Comparison of ENCODE assay signal across 11 cellular contexts in genomic region chr7:42494199-42494710, GRCh38.
A peak's percentile ranks its signal among the peaks of the same experiment; 100 is the strongest.
DNase-seq lines count a peak whose midpoint lies in the region; ATAC-seq and TF ChIP-seq lines count a peak whose summit lies in the region.
"Had no signal": no experiment of that assay in that cellular context is flagged by ENCODE, and none has a peak within 500 bp of the region (broad histone marks: within the 10 kb centered on the region; RNA-seq: fewer than 3 reads in every experiment).

No MANE protein-coding gene starts in this region.

- no peaks in the 10 kb centered on the region for H3K9me3 ChIP-seq in Caco-2

- H3K27me3 Mint-ChIP-seq in Caco-2 (ENCODE audit: insufficient read depth, unreplicated experiment), result peaks cover 8% of the 10 kb centered on the region
- peaks cover 13% of the 10 kb centered on the region for H3K27me3 Mint-ChIP-seq in WTC11 (ENCODE audit: low read depth)
- peaks cover 61% of the 10 kb centered on the region for H3K27me3 Mint-ChIP-seq in progenitor cell of endocrine pancreas

- DNase-seq in Caco-2, result no peak
- DNase-seq in WTC11 (ENCODE audit: low spot score), result no peak
- no peak for DNase-seq in foreskin keratinocyte
- no peak for DNase-seq in progenitor cell of endocrine pancreas (ENCODE audit: low spot score, unreplicated experiment)
- no peak for DNase-seq in NCI-H1105 treated with DMSO at 0.1 percent for 48 hours (lab: John Stamatoyannopoulos, UW)
- DNase-seq: natural killer cell, NCI-H1092 had no signal

- no peaks in the 10 kb centered on the region for H3K36me3 ChIP-seq in Caco-2 (ENCODE audit: control insufficient read depth, insufficient read depth, low read length)

- H3K36me3 Mint-ChIP-seq in Caco-2 (ENCODE audit: insufficient read depth, unreplicated experiment) (no peaks in the 10 kb centered on the region), WTC11 (no peaks in the 10 kb centered on the region), progenitor cell of endocrine pancreas (ENCODE audit: insufficient read depth) (no peaks in the 10 kb centered on the region)
- H3K36me3 Mint-ChIP-seq: natural killer cell had no signal

- no peaks in the 10 kb centered on the region for H3K4me1 ChIP-seq in Caco-2
- peaks cover 20% of the 10 kb centered on the region for H3K4me1 ChIP-seq in foreskin keratinocyte

- no peaks in the 10 kb centered on the region for H3K4me1 Mint-ChIP-seq in Caco-2 (ENCODE audit: low read depth, unreplicated experiment)
- peaks cover 23% of the 10 kb centered on the region for H3K4me1 Mint-ChIP-seq in WTC11
- H3K4me1 Mint-ChIP-seq in progenitor cell of endocrine pancreas (ENCODE audit: low read depth), result peaks cover 6% of the 10 kb centered on the region
- H3K4me1 Mint-ChIP-seq: natural killer cell had no signal

- H3K4me3 Mint-ChIP-seq in Caco-2 (ENCODE audit: unreplicated experiment), result peak overlapping the region; percentile 49
- peak overlapping the region; percentile 76 for H3K4me3 Mint-ChIP-seq in WTC11
- peak overlapping the region; percentile 56 for H3K4me3 Mint-ChIP-seq in progenitor cell of endocrine pancreas (ENCODE audit: low read depth)
- H3K4me3 Mint-ChIP-seq: natural killer cell had no signal

- no peak for ATAC-seq in WTC11
- ATAC-seq in foreskin keratinocyte, result peak; percentile 32
- no peak for ATAC-seq in HG03097 (IDR thresholded peaks at IDR 0.05; ENCODE audit: low FRiP score, unreplicated experiment)
- no peak for ATAC-seq in HG03095 (IDR thresholded peaks at IDR 0.05; ENCODE audit: unreplicated experiment)
- ATAC-seq in GM19452 (IDR thresholded peaks at IDR 0.05; ENCODE audit: unreplicated experiment), result no peak
- ATAC-seq: natural killer cell had no signal

- no TSS peak for BruUV-seq in Caco-2 (replicated peaks; lab: Mats Ljungman, UMichigan)

- H3K27ac ChIP-seq in foreskin keratinocyte, result no peak overlapping the region
- H3K27ac ChIP-seq: HL-60 had no signal

- H3K27ac Mint-ChIP-seq in Caco-2 (ENCODE audit: unreplicated experiment), result no peak overlapping the region
- peak overlapping the region; percentile 44; the same call in 1 of the 2 replicates for H3K27ac Mint-ChIP-seq in WTC11
- no peak overlapping the region for H3K27ac Mint-ChIP-seq in progenitor cell of endocrine pancreas
- H3K27ac Mint-ChIP-seq: natural killer cell had no signal

- H3K9me3 Mint-ChIP-seq in Caco-2 (ENCODE audit: unreplicated experiment), result no peaks in the 10 kb centered on the region
- H3K9me3 Mint-ChIP-seq in WTC11, result no peaks in the 10 kb centered on the region
- H3K9me3 Mint-ChIP-seq in progenitor cell of endocrine pancreas (ENCODE audit: low read depth), result no peaks in the 10 kb centered on the region
- H3K9me3 Mint-ChIP-seq: natural killer cell had no signal

- TF ChIP-seq CTCF in Caco-2 (IDR thresholded peaks at IDR 0.05; ENCODE audit: insufficient read depth in 1 of 2, low read depth in 1 of 2, low read length in 1 of 2, severe bottlenecking in 1 of 2, unreplicated experiment in 1 of 2) (no peak), WTC11 (IDR thresholded peaks at IDR 0.05) (no peak), foreskin keratinocyte (conservative IDR thresholded peaks at IDR 0.05) (no peak), progenitor cell of endocrine pancreas (IDR thresholded peaks at IDR 0.05; ENCODE audit: unreplicated experiment) (no peak)

- H3K4me3 ChIP-seq in Caco-2 (ENCODE audit: low read depth, low read length), result no peak overlapping the region

- POLR2A ChIA-PET in Caco-2 (lab: Charles Lee), result no interaction called here
- POLR2A ChIA-PET in WTC11 (lab: Charles Lee), result no interaction called here

- intact Hi-C loops in Caco-2 (cut with micrococcal nuclease; ENCODE audit: unreplicated experiment), result no loop called here

- no peaks in the 10 kb centered on the region for H3K27me3 ChIP-seq in Caco-2 (replicated peaks; ENCODE audit: control insufficient read depth, insufficient read depth, low read length)
- no peaks in the 10 kb centered on the region for H3K27me3 ChIP-seq in foreskin keratinocyte

- CTCF ChIA-PET in Caco-2 (lab: Charles Lee) (no interaction called here), WTC11 (lab: Charles Lee) (interaction anchor here (1.0 to 2.0 kb wide), 6 partner anchors 12 to 554 kb away, joined by 3 to 7 read pairs (median 4); no protein-coding TSS in a partner anchor)

TF ChIP-seq in WTC11, 78 proteins besides CTCF, POLR2A, EP300 and RAD21 (continues in another document):
- no peak for TF ChIP-seq NR3C1 (CRISPR knock-in tag; conservative IDR thresholded peaks at IDR 0.05; ENCODE audit: low read depth)
- TF ChIP-seq, protein P1, sequence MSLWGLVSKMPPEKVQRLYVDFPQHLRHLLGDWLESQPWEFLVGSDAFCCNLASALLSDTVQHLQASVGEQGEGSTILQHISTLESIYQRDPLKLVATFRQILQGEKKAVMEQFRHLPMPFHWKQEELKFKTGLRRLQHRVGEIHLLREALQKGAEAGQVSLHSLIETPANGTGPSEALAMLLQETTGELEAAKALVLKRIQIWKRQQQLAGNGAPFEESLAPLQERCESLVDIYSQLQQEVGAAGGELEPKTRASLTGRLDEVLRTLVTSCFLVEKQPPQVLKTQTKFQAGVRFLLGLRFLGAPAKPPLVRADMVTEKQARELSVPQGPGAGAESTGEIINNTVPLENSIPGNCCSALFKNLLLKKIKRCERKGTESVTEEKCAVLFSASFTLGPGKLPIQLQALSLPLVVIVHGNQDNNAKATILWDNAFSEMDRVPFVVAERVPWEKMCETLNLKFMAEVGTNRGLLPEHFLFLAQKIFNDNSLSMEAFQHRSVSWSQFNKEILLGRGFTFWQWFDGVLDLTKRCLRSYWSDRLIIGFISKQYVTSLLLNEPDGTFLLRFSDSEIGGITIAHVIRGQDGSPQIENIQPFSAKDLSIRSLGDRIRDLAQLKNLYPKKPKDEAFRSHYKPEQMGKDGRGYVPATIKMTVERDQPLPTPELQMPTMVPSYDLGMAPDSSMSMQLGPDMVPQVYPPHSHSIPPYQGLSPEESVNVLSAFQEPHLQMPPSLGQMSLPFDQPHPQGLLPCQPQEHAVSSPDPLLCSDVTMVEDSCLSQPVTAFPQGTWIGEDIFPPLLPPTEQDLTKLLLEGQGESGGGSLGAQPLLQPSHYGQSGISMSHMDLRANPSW (CRISPR knock-in tag; conservative IDR thresholded peaks at IDR 0.05; ENCODE audit: low read depth), result no peak
- no peak for TF ChIP-seq FOXP1 (CRISPR knock-in tag; IDR thresholded peaks at IDR 0.05; ENCODE audit: borderline replicate concordance)
- TF ChIP-seq, protein P2, sequence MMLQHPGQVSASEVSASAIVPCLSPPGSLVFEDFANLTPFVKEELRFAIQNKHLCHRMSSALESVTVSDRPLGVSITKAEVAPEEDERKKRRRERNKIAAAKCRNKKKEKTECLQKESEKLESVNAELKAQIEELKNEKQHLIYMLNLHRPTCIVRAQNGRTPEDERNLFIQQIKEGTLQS (CRISPR knock-in tag; conservative IDR thresholded peaks at IDR 0.05), result no peak
- no peak for TF ChIP-seq IRF1 (CRISPR knock-in tag; IDR thresholded peaks at IDR 0.05)
- no peak for TF ChIP-seq ELF4 (CRISPR knock-in tag; IDR thresholded peaks at IDR 0.05; ENCODE audit: low read depth)
- TF ChIP-seq, protein P3, sequence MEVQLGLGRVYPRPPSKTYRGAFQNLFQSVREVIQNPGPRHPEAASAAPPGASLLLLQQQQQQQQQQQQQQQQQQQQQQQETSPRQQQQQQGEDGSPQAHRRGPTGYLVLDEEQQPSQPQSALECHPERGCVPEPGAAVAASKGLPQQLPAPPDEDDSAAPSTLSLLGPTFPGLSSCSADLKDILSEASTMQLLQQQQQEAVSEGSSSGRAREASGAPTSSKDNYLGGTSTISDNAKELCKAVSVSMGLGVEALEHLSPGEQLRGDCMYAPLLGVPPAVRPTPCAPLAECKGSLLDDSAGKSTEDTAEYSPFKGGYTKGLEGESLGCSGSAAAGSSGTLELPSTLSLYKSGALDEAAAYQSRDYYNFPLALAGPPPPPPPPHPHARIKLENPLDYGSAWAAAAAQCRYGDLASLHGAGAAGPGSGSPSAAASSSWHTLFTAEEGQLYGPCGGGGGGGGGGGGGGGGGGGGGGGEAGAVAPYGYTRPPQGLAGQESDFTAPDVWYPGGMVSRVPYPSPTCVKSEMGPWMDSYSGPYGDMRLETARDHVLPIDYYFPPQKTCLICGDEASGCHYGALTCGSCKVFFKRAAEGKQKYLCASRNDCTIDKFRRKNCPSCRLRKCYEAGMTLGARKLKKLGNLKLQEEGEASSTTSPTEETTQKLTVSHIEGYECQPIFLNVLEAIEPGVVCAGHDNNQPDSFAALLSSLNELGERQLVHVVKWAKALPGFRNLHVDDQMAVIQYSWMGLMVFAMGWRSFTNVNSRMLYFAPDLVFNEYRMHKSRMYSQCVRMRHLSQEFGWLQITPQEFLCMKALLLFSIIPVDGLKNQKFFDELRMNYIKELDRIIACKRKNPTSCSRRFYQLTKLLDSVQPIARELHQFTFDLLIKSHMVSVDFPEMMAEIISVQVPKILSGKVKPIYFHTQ (CRISPR knock-in tag; IDR thresholded peaks at IDR 0.05), result no peak
- TF ChIP-seq NFE2L1 (CRISPR knock-in tag; IDR thresholded peaks at IDR 0.05), result no peak
- TF ChIP-seq PREB (CRISPR knock-in tag; IDR thresholded peaks at IDR 0.05; ENCODE audit: borderline replicate concordance), result no peak
